In the genomic region with DNA sequence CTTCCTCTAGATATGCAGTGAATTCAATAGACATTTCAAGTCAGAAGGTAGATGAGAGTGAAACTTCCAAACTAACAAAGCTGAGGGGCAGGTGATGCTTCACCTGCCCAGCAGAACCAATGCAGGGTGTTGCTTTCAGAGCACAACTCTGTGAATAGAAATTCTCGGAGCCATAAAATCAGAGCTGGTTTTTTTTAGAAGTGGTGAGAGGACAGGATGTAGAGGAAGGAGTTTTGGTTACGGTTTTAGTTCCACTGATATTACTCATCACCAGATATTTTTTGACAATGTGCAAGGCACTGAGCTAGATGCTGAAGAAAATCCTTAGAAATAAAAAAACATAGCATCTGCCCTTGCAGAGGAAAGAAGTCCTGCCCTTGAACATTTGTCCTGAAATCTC, we compare ENCODE assay signal across 8 cellular contexts.
DNase-seq lines count a peak whose midpoint lies in the region; ATAC-seq and TF ChIP-seq lines count a peak whose summit lies in the region.
"Had no signal": no experiment of that assay in that cellular context is flagged by ENCODE, and none has a peak within 500 bp of the region (broad histone marks: within the 10 kb centered on the region; RNA-seq: fewer than 3 reads in every experiment).

No MANE protein-coding gene starts in this region.

- no peak overlapping the region for H2BK15ac ChIP-seq in mesendoderm (replicated peaks; ENCODE audit: low read depth)

- no peak overlapping the region for H3K9ac ChIP-seq in mesendoderm (ENCODE audit: low read length)

- H3K4me2 ChIP-seq in mesendoderm (ENCODE audit: low read length): no peak overlapping the region

- no peaks in the 10 kb centered on the region for H3K79me2 ChIP-seq in mesendoderm (ENCODE audit: control insufficient read depth, insufficient read depth, low read length)

- no peaks in the 10 kb centered on the region for H3K27me3 ChIP-seq in mesendoderm (ENCODE audit: insufficient read depth, low read length, poor library complexity)

- WGBS in mesendoderm (ENCODE audit: extremely low coverage, insufficient coverage, low lambda C conversion rate): no CpG with 5 or more reads among the region's 2 CpGs
- WGBS in lower leg skin, 2 donors: 25 to 36% methylated on average over 2 of the region's 2 CpGs

- no peaks in the 10 kb centered on the region for H3K36me3 ChIP-seq in mesendoderm (ENCODE audit: control insufficient read depth, insufficient read depth, low read length)

- DNase-seq in SW 1271 (lab: John Stamatoyannopoulos, UW) (peak; percentile 17 to 65), skeletal muscle cell (ENCODE audit: low read depth) (peak; percentile 24), NCI-H2196 (lab: John Stamatoyannopoulos, UW; ENCODE audit: unreplicated experiment) (no peak), mesendoderm (no peak), lower leg skin (ENCODE audit: low spot score in 2 of 2) (no peak)

- peaks cover 5% of the 10 kb centered on the region for H3K4me1 ChIP-seq in mesendoderm (ENCODE audit: control insufficient read depth, low read depth, low read length)

- no peak overlapping the region for H3K4me3 ChIP-seq in skeletal muscle cell (ENCODE audit: low read depth, low read length)
- H3K4me3 ChIP-seq in mesendoderm (ENCODE audit: low read length): no peak overlapping the region
- no peak overlapping the region for H3K4me3 ChIP-seq in lower leg skin (ENCODE audit: low read depth, poor library complexity, severe bottlenecking)

- no peak overlapping the region for H4K8ac ChIP-seq in mesendoderm (ENCODE audit: low read depth, low read length)

- TF ChIP-seq POLR2A in lower leg skin (IDR thresholded peaks at IDR 0.05): no peak

- intact Hi-C loops in lower leg skin (cut with DNase I; ENCODE audit: low total_unique reads): no loop called here

- no peak overlapping the region for H4K5ac ChIP-seq in mesendoderm (ENCODE audit: low read length)

- no peak for TF ChIP-seq CTCF in lower leg skin (IDR thresholded peaks at IDR 0.05)

- H3K4ac ChIP-seq in mesendoderm (ENCODE audit: low read depth, low read length): no peak overlapping the region

- no peak overlapping the region for H3K18ac ChIP-seq in mesendoderm (ENCODE audit: low read length)

- H3K56ac ChIP-seq in mesendoderm (ENCODE audit: low read length): no peak overlapping the region

- H2BK5ac ChIP-seq in mesendoderm (ENCODE audit: low read length): no peak overlapping the region

- H3K23ac ChIP-seq in mesendoderm (ENCODE audit: low read length): no peak overlapping the region

- H2BK120ac ChIP-seq in mesendoderm (ENCODE audit: low read depth, low read length): no peak overlapping the region

- no peaks in the 10 kb centered on the region for H3K79me1 ChIP-seq in mesendoderm (ENCODE audit: low read length)

- no peak overlapping the region for H3K27ac ChIP-seq in mesendoderm (ENCODE audit: low read depth, low read length)

- no peak overlapping the region for H2AK5ac ChIP-seq in mesendoderm (ENCODE audit: low read length)

- peak; percentile 94 for ATAC-seq in GM18858 (IDR thresholded peaks at IDR 0.05; ENCODE audit: unreplicated experiment)
- ATAC-seq in HG02678 (IDR thresholded peaks at IDR 0.05; ENCODE audit: unreplicated experiment): peak; percentile 80
- ATAC-seq: Panc1 had no signal

Comparison
In these comparisons a context has a peak if more than half of its experiments do, and no peak if none do; other contexts are left out.
1. DNase-seq: peak in SW 1271 (2 of 2) and skeletal muscle cell (single experiment); none in NCI-H2196 (single experiment), mesendoderm (single experiment) and lower leg skin (0 of 2).